ENCODE assay signal across 12 cellular contexts in the genomic region with DNA sequence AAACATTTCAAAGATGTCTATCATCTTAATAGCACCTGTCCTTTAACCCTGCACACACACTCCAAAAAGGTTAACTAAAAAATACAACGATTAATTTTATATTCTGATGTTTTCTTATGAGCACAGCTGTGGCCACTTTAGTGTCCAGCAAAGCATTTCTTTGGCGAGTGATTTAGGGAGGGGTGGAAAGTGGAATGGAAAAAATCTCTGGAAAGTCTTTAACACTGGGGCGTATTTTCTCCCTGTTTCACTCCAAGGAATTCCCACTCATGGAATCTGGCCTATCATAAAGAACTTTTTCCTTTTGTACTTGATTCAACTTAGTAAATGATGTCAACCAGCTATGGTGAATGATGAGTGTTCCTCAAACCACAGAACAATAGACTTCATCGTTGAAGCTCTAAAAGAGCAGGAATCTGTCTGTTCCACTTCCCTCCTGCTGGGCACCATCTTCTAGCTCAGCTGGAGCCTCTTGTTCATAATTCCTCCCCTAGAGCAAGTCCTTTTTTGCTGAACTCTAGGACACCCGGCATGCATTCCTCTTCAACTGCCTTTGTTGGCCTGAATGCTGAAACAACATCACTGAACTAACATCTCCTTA.
DNase-seq lines count a peak whose midpoint lies in the region; TF ChIP-seq lines count a peak whose summit lies in the region.
"Had no signal": no experiment of that assay in that cellular context is flagged by ENCODE, and none has a peak within 500 bp of the region (broad histone marks: within the 10 kb centered on the region; RNA-seq: fewer than 3 reads in every experiment).

No MANE protein-coding gene starts in this region.

- H3K27me3 Mint-ChIP-seq in type B pancreatic cell: peaks cover 4% of the 10 kb centered on the region

- no peaks in the 10 kb centered on the region for H3K4me1 ChIP-seq in uterus

- in situ Hi-C loops in astrocyte of the spinal cord (cut with HindIII; ENCODE audit: low sequenced_read_pairs): no loop called here

- TF ChIP-seq POLR2A in uterus (IDR thresholded peaks at IDR 0.05): no peak

- intact Hi-C loops in uterus (cut with DNase I; ENCODE audit: low total_unique reads): no loop called here

- no peak overlapping the region for H3K4me3 Mint-ChIP-seq in type B pancreatic cell
- H3K4me3 Mint-ChIP-seq: CD8-positive, alpha-beta memory T cell; naive thymus-derived CD4-positive, alpha-beta T cell had no signal

- DNase-seq in DMS53 (lab: John Stamatoyannopoulos, UW) (peak; percentile 10), DMS53 treated with DMSO at 0.1 percent for 48 hours (lab: John Stamatoyannopoulos, UW; ENCODE audit: unreplicated experiment) (no peak), astrocyte of the spinal cord (ENCODE audit: low read depth, low spot score) (peak; percentile 93), iPS-NIHi7 (ENCODE audit: extremely low spot score) (peak; percentile 18), uterus (no peak), type B pancreatic cell (ENCODE audit: extremely low spot score, unreplicated experiment) (no peak), amniotic stem cell (lab: John Stamatoyannopoulos, UW) (no peak), AML-193 (lab: John Stamatoyannopoulos, UW) (no peak)
- DNase-seq: CD8-positive, alpha-beta memory T cell; glutamatergic neuron; naive thymus-derived CD4-positive, alpha-beta T cell had no signal

- peaks cover 5% of the 10 kb centered on the region for H3K9me3 Mint-ChIP-seq in type B pancreatic cell
- H3K9me3 Mint-ChIP-seq: CD8-positive, alpha-beta memory T cell had no signal

- H3K36me3 Mint-ChIP-seq in type B pancreatic cell: no peaks in the 10 kb centered on the region
- H3K36me3 Mint-ChIP-seq: CD8-positive, alpha-beta memory T cell; naive thymus-derived CD4-positive, alpha-beta T cell had no signal

- H3K27ac Mint-ChIP-seq in type B pancreatic cell: no peak overlapping the region
- H3K27ac Mint-ChIP-seq: CD8-positive, alpha-beta memory T cell; naive thymus-derived CD4-positive, alpha-beta T cell had no signal

- H3K36me3 ChIP-seq in uterus: no peaks in the 10 kb centered on the region

- no peaks in the 10 kb centered on the region for H3K9me3 ChIP-seq in uterus

- H3K4me3 ChIP-seq in astrocyte of the spinal cord (ENCODE audit: low read depth, low read length) (no peak overlapping the region), uterus (no peak overlapping the region)

- H3K27me3 ChIP-seq in uterus: no peaks in the 10 kb centered on the region

- H3K27ac ChIP-seq in uterus: peak overlapping the region; percentile 35 to 63
- H3K27ac ChIP-seq: 22Rv1 had no signal

- TF ChIP-seq CTCF in astrocyte of the spinal cord (IDR thresholded peaks at IDR 0.05; ENCODE audit: low read depth, low read length): no peak
- TF ChIP-seq CTCF in uterus (IDR thresholded peaks at IDR 0.05): no peak
- no peak for TF ChIP-seq CTCF in type B pancreatic cell (conservative IDR thresholded peaks at IDR 0.05)

- peaks cover 20% of the 10 kb centered on the region for H3K4me1 Mint-ChIP-seq in type B pancreatic cell (ENCODE audit: unreplicated experiment)
- H3K4me1 Mint-ChIP-seq: CD8-positive, alpha-beta memory T cell; naive thymus-derived CD4-positive, alpha-beta T cell had no signal

Comparison
In these comparisons a context has a peak if more than half of its experiments do, and no peak if none do; other contexts are left out.
1. DNase-seq: peak in DMS53 (single experiment), astrocyte of the spinal cord (single experiment) and iPS-NIHi7 (single experiment); none in DMS53 treated with DMSO at 0.1 percent for 48 hours (single experiment), uterus (0 of 2), type B pancreatic cell (single experiment), amniotic stem cell (single experiment) and AML-193 (0 of 2).